ENCODE assay signal across 36 cellular contexts in genomic region chr16:49419016-49419415, GRCh38. TPM values are rescaled to one million over a fixed set of nuclear protein-coding genes. Genes with fewer than 3 reads are reported as not detected.
"Had no signal": no experiment of that assay in that cellular context is flagged by ENCODE, and none has a peak within 500 bp of the region (broad histone marks: within the 10 kb centered on the region; RNA-seq: fewer than 3 reads in every experiment).

No MANE protein-coding gene starts in this region.

- DNase-seq: activated B cell treated with CpG ODN at 0.5 μM for 24 hours; activated CD4-positive, alpha-beta memory T cell treated with anti-CD3 and anti-CD28 coated beads for 36 hours; activated CD4-positive, alpha-beta T cell treated with anti-CD3 and anti-CD28 coated beads for 4 hours; activated CD4-positive, alpha-beta T cell treated with anti-CD3 and anti-CD28 coated beads, Interleukin-2, amount 50 U/mL, for 1 hour; activated CD4-positive, CD25-positive, alpha-beta regulatory T cell treated with anti-CD3 and anti-CD28 coated beads, Interleukin-2, amount 50 U/mL, for 72 hours; activated CD8-positive, alpha-beta memory T cell treated with anti-CD3 and anti-CD28 coated beads, Interleukin-2, amount 50 U/mL, for 4 hours; activated effector memory CD4-positive, alpha-beta T cell treated with Interleukin-2 at 50 U/mL for 16 hours; activated naive CD4-positive, alpha-beta T cell treated with anti-CD3 and anti-CD28 coated beads, Interleukin-2, amount 10 ng/mL, durations not matched to agents 7 days and 5 days; activated naive CD8-positive, alpha-beta T cell treated with anti-CD3 and anti-CD28 coated beads, Interleukin-2, amount 50 U/mL, for 24 hours; activated T-cell treated with anti-CD3 and anti-CD28 coated beads, Interleukin-2, amount 50 U/mL, for 48 hours; anterior cingulate cortex; brain microvascular endothelial cell; central memory CD4-positive, alpha-beta T cell; MM.1S; MV-4-11; NCI-H146; NCI-H187 treated with DMSO at 0.1 percent for 48 hours; NCI-H2081; NCI-H446; NCI-H510A treated with DMSO at 0.1 percent for 48 hours; NCI-H526 treated with DMSO at 0.1 percent for 48 hours; NCI-H82; NK-92 treated with Interleukin-12 subunit alpha and Interleukin-12 subunit beta, amount 100 ng/mL, for 24 hours; PC-3; Peyer's patch; RPMI8226; SHP77 treated with DMSO at 0.1 percent for 48 hours; SK-N-SH; T-cell; T-helper 17 cell had no signal

- H3K4me2 ChIP-seq: KMS-11, SK-N-SH had no signal

- H3K36me3 ChIP-seq: brain microvascular endothelial cell, Peyer's patch, SJSA1 had no signal

- H3K4me1 ChIP-seq: Peyer's patch, SJSA1 had no signal

- H3K9ac ChIP-seq: KMS-11, SK-N-SH had no signal

- H3K9me3 ChIP-seq: Peyer's patch, SJSA1, SK-N-SH had no signal

- H3K4me3 ChIP-seq: Peyer's patch, SJSA1 had no signal

- ATAC-seq: activated naive CD8-positive, alpha-beta T cell treated with anti-CD3 and anti-CD28 coated beads, Interleukin-2, amount 50 U/mL, for 24 hours; PC-3; T-cell; T-helper 17 cell had no signal

- H3K27ac Mint-ChIP-seq: activated B cell treated with CpG ODN at 0.5 μM for 24 hours; activated CD4-positive, alpha-beta memory T cell treated with anti-CD3 and anti-CD28 coated beads for 36 hours; activated naive CD4-positive, alpha-beta T cell treated with anti-CD3 and anti-CD28 coated beads, Interleukin-2, amount 10 ng/mL, durations not matched to agents 7 days and 5 days; activated naive CD8-positive, alpha-beta T cell; activated naive CD8-positive, alpha-beta T cell treated with anti-CD3 and anti-CD28 coated beads, Interleukin-2, amount 50 U/mL, for 24 hours; T-cell; T-helper 17 cell had no signal

- H3K27me3 ChIP-seq: brain microvascular endothelial cell, Peyer's patch had no signal

- H3K27ac ChIP-seq: brain microvascular endothelial cell, KMS-11, Peyer's patch, SJSA1, VCaP had no signal

- H3K36me3 Mint-ChIP-seq: activated CD4-positive, alpha-beta memory T cell treated with anti-CD3 and anti-CD28 coated beads for 36 hours; activated naive CD4-positive, alpha-beta T cell treated with anti-CD3 and anti-CD28 coated beads, Interleukin-2, amount 10 ng/mL, durations not matched to agents 7 days and 5 days; activated naive CD8-positive, alpha-beta T cell; T-cell had no signal

- H3K9me3 Mint-ChIP-seq: activated B cell treated with CpG ODN at 0.5 μM for 24 hours; activated CD4-positive, alpha-beta memory T cell treated with anti-CD3 and anti-CD28 coated beads for 36 hours; activated naive CD4-positive, alpha-beta T cell treated with anti-CD3 and anti-CD28 coated beads, Interleukin-2, amount 10 ng/mL, durations not matched to agents 7 days and 5 days; activated naive CD8-positive, alpha-beta T cell treated with anti-CD3 and anti-CD28 coated beads, Interleukin-2, amount 50 U/mL, for 24 hours; T-cell had no signal

- H3K27me3 Mint-ChIP-seq: activated B cell treated with CpG ODN at 0.5 μM for 24 hours; activated naive CD8-positive, alpha-beta T cell; activated naive CD8-positive, alpha-beta T cell treated with anti-CD3 and anti-CD28 coated beads, Interleukin-2, amount 50 U/mL, for 24 hours had no signal

- H3K4me3 Mint-ChIP-seq: activated B cell treated with CpG ODN at 0.5 μM for 24 hours; activated CD4-positive, alpha-beta memory T cell treated with anti-CD3 and anti-CD28 coated beads for 36 hours; activated naive CD4-positive, alpha-beta T cell treated with anti-CD3 and anti-CD28 coated beads, Interleukin-2, amount 10 ng/mL, durations not matched to agents 7 days and 5 days; activated naive CD8-positive, alpha-beta T cell; activated naive CD8-positive, alpha-beta T cell treated with anti-CD3 and anti-CD28 coated beads, Interleukin-2, amount 50 U/mL, for 24 hours; T-cell; T-helper 17 cell had no signal

- H3K4me1 Mint-ChIP-seq: activated B cell treated with CpG ODN at 0.5 μM for 24 hours; activated naive CD4-positive, alpha-beta T cell treated with anti-CD3 and anti-CD28 coated beads, Interleukin-2, amount 10 ng/mL, durations not matched to agents 7 days and 5 days; activated naive CD8-positive, alpha-beta T cell treated with anti-CD3 and anti-CD28 coated beads, Interleukin-2, amount 50 U/mL, for 24 hours; T-cell; T-helper 17 cell had no signal

RNA-seq across cellular contexts. Expression of gene C16orf78, which starts 45.4 kb away (rescaled TPM):
- total RNA-seq: activated B cell treated with CpG ODN at 0.5 μM for 24 hours; activated CD4-positive, alpha-beta memory T cell treated with anti-CD3 and anti-CD28 coated beads for 36 hours; cerebellum; LHCN-M2; PC-3; Peyer's patch; SJSA1; T-cell; T-helper 17 cell had no signal
